In the genomic region with DNA sequence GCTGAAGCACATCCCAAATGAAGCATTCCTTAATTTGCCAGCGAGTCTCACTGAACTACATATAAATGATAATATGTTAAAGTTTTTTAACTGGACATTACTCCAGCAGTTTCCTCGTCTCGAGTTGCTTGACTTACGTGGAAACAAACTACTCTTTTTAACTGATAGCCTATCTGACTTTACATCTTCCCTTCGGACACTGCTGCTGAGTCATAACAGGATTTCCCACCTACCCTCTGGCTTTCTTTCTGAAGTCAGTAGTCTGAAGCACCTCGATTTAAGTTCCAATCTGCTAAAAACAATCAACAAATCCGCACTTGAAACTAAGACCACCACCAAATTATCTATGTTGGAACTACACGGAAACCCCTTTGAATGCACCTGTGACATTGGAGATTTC, we compare ENCODE assay signal across 26 cellular contexts. TPM values are rescaled to one million over a fixed set of nuclear protein-coding genes. Genes with fewer than 3 reads are reported as not detected.
DNase-seq lines count a peak whose midpoint lies in the region; ATAC-seq, FAIRE-seq and TF ChIP-seq lines count a peak whose summit lies in the region.
"Had no signal": no experiment of that assay in that cellular context is flagged by ENCODE, and none has a peak within 500 bp of the region (broad histone marks: within the 10 kb centered on the region; RNA-seq: fewer than 3 reads in every experiment).

No MANE protein-coding gene starts in this region.

- ATAC-seq in A549: no peak
- peak; percentile 66 for ATAC-seq in activated T-helper 17 cell treated with anti-CD3 and anti-CD28 coated beads, Interleukin-2, amount 50 U/mL, for 72 hours (replicated peaks)
- ATAC-seq: GM23338, HCT116 had no signal

- TF ChIP-seq RAD21 in A549 (conservative IDR thresholded peaks at IDR 0.05 in 1 of 2, IDR thresholded peaks at IDR 0.05 in 1 of 2): no peak

- H3K9me3 ChIP-seq in A549: no peaks in the 10 kb centered on the region
- no peaks in the 10 kb centered on the region for H3K9me3 ChIP-seq in endothelial cell of umbilical vein (replicated peaks; ENCODE audit: control insufficient read depth, insufficient read depth, low read length)

- TF ChIP-seq POLR2A in A549 (IDR thresholded peaks at IDR 0.05; ENCODE audit: low read length) (no peak), GM12892 (IDR thresholded peaks at IDR 0.05; ENCODE audit: low read depth, low read length) (no peak), endothelial cell of umbilical vein (IDR thresholded peaks at IDR 0.05; ENCODE audit: low read depth, low read length) (no peak)

- H3K9me3 Mint-ChIP-seq in activated T-helper 17 cell treated with anti-CD3 and anti-CD28 coated beads, Interleukin-2, amount 50 U/mL, for 72 hours: no peaks in the 10 kb centered on the region
- H3K9me3 Mint-ChIP-seq in mesothelial cell of epicardium: peaks cover 30% of the 10 kb centered on the region
- H3K9me3 Mint-ChIP-seq: GM23338 had no signal

- no peak overlapping the region for H3K4me3 ChIP-seq in A549
- H3K4me3 ChIP-seq in endothelial cell of umbilical vein (replicated peaks in 1 of 3; ENCODE audit: insufficient read depth in 1 of 3, low read depth in 1 of 3, low read length in 3 of 3): no peak overlapping the region
- H3K4me3 ChIP-seq: GM23338 had no signal

- FAIRE-seq in A549 (lab: Jason Lieb, UNC) (peak; percentile 13), GM12892 (lab: Jason Lieb, UNC) (peak; percentile 81), endothelial cell of umbilical vein (lab: Jason Lieb, UNC) (peak; percentile 72)
- FAIRE-seq: A204.1, GM18507 had no signal

- H3K36me3 Mint-ChIP-seq in activated T-helper 17 cell treated with anti-CD3 and anti-CD28 coated beads, Interleukin-2, amount 50 U/mL, for 72 hours (ENCODE audit: low read depth): no peaks in the 10 kb centered on the region
- no peaks in the 10 kb centered on the region for H3K36me3 Mint-ChIP-seq in mesothelial cell of epicardium
- H3K36me3 Mint-ChIP-seq: CD4-positive, alpha-beta memory T cell had no signal

- peak overlapping the region; percentile 46 for H3K27ac Mint-ChIP-seq in activated T-helper 17 cell treated with anti-CD3 and anti-CD28 coated beads, Interleukin-2, amount 50 U/mL, for 72 hours
- H3K27ac Mint-ChIP-seq in mesothelial cell of epicardium: no peak overlapping the region
- H3K27ac Mint-ChIP-seq: CD4-positive, alpha-beta memory T cell; GM23338; H9 had no signal

- no peak overlapping the region for H3K27ac ChIP-seq in A549
- no peak overlapping the region for H3K27ac ChIP-seq in endothelial cell of umbilical vein (ENCODE audit: insufficient read depth, low read depth, low read length)
- H3K27ac ChIP-seq: 22Rv1 had no signal

- H3K9ac ChIP-seq in endothelial cell of umbilical vein (replicated peaks; ENCODE audit: extremely low read depth, insufficient read depth, low read length): no peak overlapping the region

- WGBS in A549 (ENCODE audit: missing lambda C conversion rate): 37% methylated on average over 8 of the region's 8 CpGs

- TF ChIP-seq CTCF in A549 (IDR thresholded peaks at IDR 0.05) (no peak), endothelial cell of umbilical vein (IDR thresholded peaks at IDR 0.05; ENCODE audit: extremely low read depth in 1 of 2, insufficient read depth in 1 of 2, low read depth in 1 of 2, low read length in 2 of 2) (no peak), mesothelial cell of epicardium (IDR thresholded peaks at IDR 0.05; ENCODE audit: unreplicated experiment) (no peak)

- H4K20me1 ChIP-seq in endothelial cell of umbilical vein (replicated peaks; ENCODE audit: control insufficient read depth, extremely low read depth, insufficient read depth, low read length): no peaks in the 10 kb centered on the region

- H3K4me3 Mint-ChIP-seq in activated T-helper 17 cell treated with anti-CD3 and anti-CD28 coated beads, Interleukin-2, amount 50 U/mL, for 72 hours: peak overlapping the region; percentile 58
- no peak overlapping the region for H3K4me3 Mint-ChIP-seq in mesothelial cell of epicardium
- H3K4me3 Mint-ChIP-seq: CD4-positive, alpha-beta memory T cell; GM23338; H9 had no signal

- dilution Hi-C loops in endothelial cell of umbilical vein (cut with MboI; ENCODE audit: extremely low pct_ligation_motif_present, low sequenced_read_pairs): no loop called here

- H2AFZ ChIP-seq in endothelial cell of umbilical vein (ENCODE audit: low read depth, low read length): no peak overlapping the region
- H2AFZ ChIP-seq: GM23338 had no signal

- POLR2A ChIA-PET in A549 (lab: Yijun Ruan, JAX) (no interaction called here), endothelial cell of umbilical vein (lab: Charles Lee) (no interaction called here)

- H3K27me3 ChIP-seq in endothelial cell of umbilical vein (ENCODE audit: control insufficient read depth in 2 of 2, insufficient read depth in 2 of 2, low read length in 2 of 2): peaks cover 3% of the 10 kb centered on the region in 2 experiments

- intact Hi-C loops in endothelial cell of umbilical vein (cut with micrococcal nuclease): no loop called here

- DNase-seq in A549 (ENCODE audit: low read depth in 1 of 2, low spot score in 1 of 2): no peak
- DNase-seq in GM12892 (ENCODE audit: insufficient read length): no peak
- no peak for DNase-seq in endothelial cell of umbilical vein (ENCODE audit: low read depth, low spot score)
- DNase-seq in NCI-H69 (lab: John Stamatoyannopoulos, UW): no peak
- DNase-seq in mesothelial cell of epicardium (ENCODE audit: low spot score in 2 of 2, unreplicated experiment in 2 of 2): no peak
- DNase-seq in NCI-H2081 (lab: John Stamatoyannopoulos, UW): no peak
- DNase-seq in stimulated activated CD4-positive, alpha-beta T cell treated with anti-CD3 and anti-CD28 coated beads, Interleukin-4, amount 100 ng/mL, for 4 hours: no peak
- DNase-seq: ACHN; C1 segment of cervical spinal cord; Calu3; CD4-positive, alpha-beta memory T cell; COR-L47; DMS53; DMS79 treated with DMSO at 0.1 percent for 48 hours; GF-D8; H9 had no signal

- H3K4me1 Mint-ChIP-seq in activated T-helper 17 cell treated with anti-CD3 and anti-CD28 coated beads, Interleukin-2, amount 50 U/mL, for 72 hours: peaks cover 12% of the 10 kb centered on the region
- no peaks in the 10 kb centered on the region for H3K4me1 Mint-ChIP-seq in mesothelial cell of epicardium

- no peak overlapping the region for H3K4me2 ChIP-seq in A549
- no peak overlapping the region for H3K4me2 ChIP-seq in endothelial cell of umbilical vein (ENCODE audit: insufficient read depth, low read length)
- H3K4me2 ChIP-seq: GM23338 had no signal

- no peak for TF ChIP-seq EP300 in A549 (IDR thresholded peaks at IDR 0.05)

- BruUV-seq in endothelial cell of umbilical vein (replicated peaks; lab: Mats Ljungman, UMichigan): no TSS peak

- H3K36me3 ChIP-seq in endothelial cell of umbilical vein (ENCODE audit: control insufficient read depth in 2 of 2, extremely low read depth in 1 of 2, insufficient read depth in 2 of 2, low read length in 2 of 2): no peaks in the 10 kb centered on the region

- CTCF ChIA-PET in A549 (lab: Yijun Ruan, JAX): no interaction called here
- CTCF ChIA-PET in endothelial cell of umbilical vein (lab: Charles Lee): no interaction called here

- no peaks in the 10 kb centered on the region for H3K9me1 ChIP-seq in endothelial cell of umbilical vein (replicated peaks; ENCODE audit: control insufficient read depth, extremely low read depth, insufficient read depth, low read length)

- H3K4me1 ChIP-seq in A549: no peaks in the 10 kb centered on the region
- H3K4me1 ChIP-seq in endothelial cell of umbilical vein (ENCODE audit: control insufficient read depth, extremely low read depth, insufficient read depth, low read length): no peaks in the 10 kb centered on the region

- H3K79me2 ChIP-seq in endothelial cell of umbilical vein (ENCODE audit: control insufficient read depth, insufficient read depth, low read length): no peaks in the 10 kb centered on the region

- H3K27me3 Mint-ChIP-seq in activated T-helper 17 cell treated with anti-CD3 and anti-CD28 coated beads, Interleukin-2, amount 50 U/mL, for 72 hours: no peaks in the 10 kb centered on the region
- no peaks in the 10 kb centered on the region for H3K27me3 Mint-ChIP-seq in mesothelial cell of epicardium (ENCODE audit: low read depth)

RNA-seq across cellular contexts. Expression of gene TLR8, which starts 14.6 kb away (rescaled TPM):
- not detected in 2 replicates for polyA plus RNA-seq in A549 (2011; rRNA removed)
- polyA plus RNA-seq in A549 (2012; cell fraction: cytosol; rRNA removed): not detected in 2 replicates
- not detected in 2 replicates for polyA plus RNA-seq in A549 (2012; cell fraction: nucleus; rRNA removed)
- polyA plus RNA-seq in A549 (2017; fragmentation: RNase III; extraction: RNeasy Plus Mini Kit Qiagen cat#74134 plus additional on column Dnase treatment): not detected in 3 replicates
- polyA minus RNA-seq in A549 (2011; rRNA and poly(A)+ RNA removed): not detected in 2 replicates
- polyA plus RNA-seq in GM12892 (2012; ENCODE audit: missing spikeins): not detected
- not detected for total RNA-seq in activated T-helper 17 cell treated with anti-CD3 and anti-CD28 coated beads, Interleukin-2, amount 50 U/mL, for 72 hours
- not detected in 2 replicates for total RNA-seq in endothelial cell of umbilical vein
- not detected in 2 replicates for polyA plus RNA-seq in endothelial cell of umbilical vein
- not detected in 2 replicates for polyA plus RNA-seq in endothelial cell of umbilical vein (2011; cell fraction: cytosol; rRNA removed)
- not detected in 2 replicates for polyA plus RNA-seq in endothelial cell of umbilical vein (2011; cell fraction: nucleus; rRNA removed)
- polyA plus RNA-seq in endothelial cell of umbilical vein (2012): not detected in 2 replicates
- polyA minus RNA-seq in endothelial cell of umbilical vein: not detected in 2 replicates
- not detected for polyA minus RNA-seq in endothelial cell of umbilical vein (2011; cell fraction: cytosol; rRNA and poly(A)+ RNA removed)
- not detected in 2 replicates for polyA minus RNA-seq in endothelial cell of umbilical vein (2011; cell fraction: nucleus; rRNA and poly(A)+ RNA removed)
- not detected in 3 replicates for total RNA-seq in mesothelial cell of epicardium
- total RNA-seq: Calu3, Daoy, G401, GM23338, H4, H9 had no signal
- polyA plus RNA-seq: BJ; CD4-positive, alpha-beta memory T cell; GM23338 had no signal

RNA-seq across cellular contexts. Expression of gene TMSB4X, which starts 53.9 kb away (rescaled TPM):
- 3,130 and 3,742 TPM in 2 replicates for polyA plus RNA-seq in A549 (2011; rRNA removed)
- polyA plus RNA-seq in A549 (2012; cell fraction: cytosol; rRNA removed): 3,096 and 3,118 TPM in 2 replicates
- 460 and 1,554 TPM in 2 replicates for polyA plus RNA-seq in A549 (2012; cell fraction: nucleus; rRNA removed)
- 6,622 to 7,955 TPM (median 7,447 TPM) in 3 replicates for polyA plus RNA-seq in A549 (2017; fragmentation: RNase III; extraction: RNeasy Plus Mini Kit Qiagen cat#74134 plus additional on column Dnase treatment)
- polyA minus RNA-seq in A549 (2011; rRNA and poly(A)+ RNA removed): 852 and 1,226 TPM in 2 replicates
- 23,212 TPM for polyA plus RNA-seq in GM12892 (2012; ENCODE audit: missing spikeins)
- total RNA-seq in activated T-helper 17 cell treated with anti-CD3 and anti-CD28 coated beads, Interleukin-2, amount 50 U/mL, for 72 hours: 1,000 to 10,000 TPM; 6,631 to 7,873 TPM
- 6,742 and 6,858 TPM in 2 replicates for total RNA-seq in endothelial cell of umbilical vein
- 4,136 and 4,540 TPM in 2 replicates for polyA plus RNA-seq in endothelial cell of umbilical vein
- 5,392 and 6,117 TPM in 2 replicates for polyA plus RNA-seq in endothelial cell of umbilical vein (2011; cell fraction: cytosol; rRNA removed)
- polyA plus RNA-seq in endothelial cell of umbilical vein (2011; cell fraction: nucleus; rRNA removed): 1,581 and 1,597 TPM in 2 replicates
- 9,118 and 13,019 TPM in 2 replicates for polyA plus RNA-seq in endothelial cell of umbilical vein (2012)
- 2,966 and 3,319 TPM in 2 replicates for polyA minus RNA-seq in endothelial cell of umbilical vein
- polyA minus RNA-seq in endothelial cell of umbilical vein (2011; cell fraction: cytosol; rRNA and poly(A)+ RNA removed): 185 TPM
- 736 and 796 TPM in 2 replicates for polyA minus RNA-seq in endothelial cell of umbilical vein (2011; cell fraction: nucleus; rRNA and poly(A)+ RNA removed)
- 2,120 to 2,167 TPM (median 2,121 TPM) in 3 replicates for total RNA-seq in mesothelial cell of epicardium

RNA-seq across cellular contexts. Expression of gene TLR7, which starts 54.1 kb away (rescaled TPM):
- polyA plus RNA-seq in A549 (2011; rRNA removed) (not detected in 2 replicates), A549 (2017; fragmentation: RNase III; extraction: RNeasy Plus Mini Kit Qiagen cat#74134 plus additional on column Dnase treatment) (not detected in 3 replicates), endothelial cell of umbilical vein (not detected in 2 replicates)
- not detected in 2 replicates for polyA plus RNA-seq in A549 (2012; cell fraction: cytosol; rRNA removed)
- polyA plus RNA-seq in A549 (2012; cell fraction: nucleus; rRNA removed): not detected in 2 replicates
- polyA minus RNA-seq in A549 (2011; rRNA and poly(A)+ RNA removed): not detected in 2 replicates
- 19.1 TPM for polyA plus RNA-seq in GM12892 (2012; ENCODE audit: missing spikeins)
- not detected for total RNA-seq in activated T-helper 17 cell treated with anti-CD3 and anti-CD28 coated beads, Interleukin-2, amount 50 U/mL, for 72 hours
- total RNA-seq in endothelial cell of umbilical vein (not detected in 2 replicates), mesothelial cell of epicardium (0.04 TPM in 2 of 3 replicates, not detected in the other)
- polyA plus RNA-seq in endothelial cell of umbilical vein (2011; cell fraction: cytosol; rRNA removed): not detected in 2 replicates
- not detected in 2 replicates for polyA plus RNA-seq in endothelial cell of umbilical vein (2011; cell fraction: nucleus; rRNA removed)
- not detected in 2 replicates for polyA plus RNA-seq in endothelial cell of umbilical vein (2012)
- not detected in 2 replicates for polyA minus RNA-seq in endothelial cell of umbilical vein
- not detected for polyA minus RNA-seq in endothelial cell of umbilical vein (2011; cell fraction: cytosol; rRNA and poly(A)+ RNA removed)
- polyA minus RNA-seq in endothelial cell of umbilical vein (2011; cell fraction: nucleus; rRNA and poly(A)+ RNA removed): not detected in 2 replicates
- total RNA-seq: Calu3, Daoy, G401, GM23338, H9 had no signal
- polyA plus RNA-seq: BJ, GM23338 had no signal
